Comparison of ENCODE assay signal across 14 cellular contexts in genomic region chr3:60363817-60364216, GRCh38.
DNase-seq lines count a peak whose midpoint lies in the region; ATAC-seq lines count a peak whose summit lies in the region.
"Had no signal": no experiment of that assay in that cellular context is flagged by ENCODE, and none has a peak within 500 bp of the region (broad histone marks: within the 10 kb centered on the region; RNA-seq: fewer than 3 reads in every experiment).

No MANE protein-coding gene starts in this region.

- H3K27ac Mint-ChIP-seq in activated naive CD4-positive, alpha-beta T cell treated with anti-CD3 and anti-CD28 coated beads, Interleukin-2, amount 10 ng/mL, durations not matched to agents 7 days and 5 days = peak overlapping the region; percentile 2
- H3K27ac Mint-ChIP-seq in stimulated activated naive CD8-positive, alpha-beta T cell treated with anti-CD3 and anti-CD28 coated beads, Interleukin-15, Interleukin-2, amounts not matched to agents 100 ng/mL and 50 ng/mL, for 24 hours = peak overlapping the region; percentile 32
- H3K27ac Mint-ChIP-seq: activated naive CD8-positive, alpha-beta T cell treated with anti-CD3 and anti-CD28 coated beads, Interleukin-2, amount 10 ng/mL, durations not matched to agents 7 days and 5 days had no signal

- peaks cover 20% of the 10 kb centered on the region for H3K4me1 Mint-ChIP-seq in activated naive CD4-positive, alpha-beta T cell treated with anti-CD3 and anti-CD28 coated beads, Interleukin-2, amount 10 ng/mL, durations not matched to agents 7 days and 5 days
- H3K4me1 Mint-ChIP-seq in stimulated activated naive CD8-positive, alpha-beta T cell treated with anti-CD3 and anti-CD28 coated beads, Interleukin-15, Interleukin-2, amounts not matched to agents 100 ng/mL and 50 ng/mL, for 24 hours (ENCODE audit: low read depth) = peaks cover 32% of the 10 kb centered on the region

- CTCF ChIA-PET in activated naive CD4-positive, alpha-beta T cell treated with anti-CD3 and anti-CD28 coated beads, Interleukin-2, amount 10 ng/mL, durations not matched to agents 7 days and 5 days (lab: Charles Lee) = no interaction called here

- no peak for ATAC-seq in HG02870 (IDR thresholded peaks at IDR 0.05; ENCODE audit: unreplicated experiment)
- ATAC-seq: Right ventricle myocardium inferior had no signal

- no peak overlapping the region for H3K4me3 Mint-ChIP-seq in activated naive CD4-positive, alpha-beta T cell treated with anti-CD3 and anti-CD28 coated beads, Interleukin-2, amount 10 ng/mL, durations not matched to agents 7 days and 5 days
- no peak overlapping the region for H3K4me3 Mint-ChIP-seq in stimulated activated naive CD8-positive, alpha-beta T cell treated with anti-CD3 and anti-CD28 coated beads, Interleukin-15, Interleukin-2, amounts not matched to agents 100 ng/mL and 50 ng/mL, for 24 hours
- H3K4me3 Mint-ChIP-seq: activated naive CD8-positive, alpha-beta T cell treated with anti-CD3 and anti-CD28 coated beads, Interleukin-2, amount 10 ng/mL, durations not matched to agents 7 days and 5 days had no signal

- H3K9me3 Mint-ChIP-seq in activated naive CD4-positive, alpha-beta T cell treated with anti-CD3 and anti-CD28 coated beads, Interleukin-2, amount 10 ng/mL, durations not matched to agents 7 days and 5 days = peaks cover 4% of the 10 kb centered on the region
- no peaks in the 10 kb centered on the region for H3K9me3 Mint-ChIP-seq in stimulated activated naive CD8-positive, alpha-beta T cell treated with anti-CD3 and anti-CD28 coated beads, Interleukin-15, Interleukin-2, amounts not matched to agents 100 ng/mL and 50 ng/mL, for 24 hours

- no peak for DNase-seq in activated naive CD4-positive, alpha-beta T cell treated with anti-CD3 and anti-CD28 coated beads, Interleukin-2, amount 10 ng/mL, durations not matched to agents 7 days and 5 days
- DNase-seq in activated naive CD4-positive, alpha-beta T cell treated with anti-CD3 and anti-CD28 coated beads, Interleukin-2, amount 50 U/mL, for 16 hours = no peak
- DNase-seq in H4 (ENCODE audit: low spot score) (peak; percentile 45), astrocyte of the hippocampus (ENCODE audit: low read depth, low spot score) (peak; percentile 40), SIG-M5 treated with dmso at 0.1 percent for 504 hours (lab: John Stamatoyannopoulos, UW; ENCODE audit: unreplicated experiment) (no peak), SKM-1 treated with dmso at 0.1 percent for 144 hours (lab: John Stamatoyannopoulos, UW; ENCODE audit: unreplicated experiment) (no peak)
- DNase-seq: activated naive CD8-positive, alpha-beta T cell treated with anti-CD3 and anti-CD28 coated beads, Interleukin-2, amount 10 ng/mL, durations not matched to agents 7 days and 5 days; DMS79 treated with DMSO at 0.1 percent for 48 hours; head of caudate nucleus; NCI-H2171; NK-92 treated with Interleukin-12 subunit alpha and Interleukin-12 subunit beta, amount 100 ng/mL, for 24 hours had no signal

- no peaks in the 10 kb centered on the region for H3K27me3 Mint-ChIP-seq in activated naive CD4-positive, alpha-beta T cell treated with anti-CD3 and anti-CD28 coated beads, Interleukin-2, amount 10 ng/mL, durations not matched to agents 7 days and 5 days
- no peaks in the 10 kb centered on the region for H3K27me3 Mint-ChIP-seq in stimulated activated naive CD8-positive, alpha-beta T cell treated with anti-CD3 and anti-CD28 coated beads, Interleukin-15, Interleukin-2, amounts not matched to agents 100 ng/mL and 50 ng/mL, for 24 hours
- H3K27me3 Mint-ChIP-seq: activated naive CD8-positive, alpha-beta T cell treated with anti-CD3 and anti-CD28 coated beads, Interleukin-2, amount 10 ng/mL, durations not matched to agents 7 days and 5 days had no signal

- peaks cover 3% of the 10 kb centered on the region for H3K36me3 Mint-ChIP-seq in activated naive CD4-positive, alpha-beta T cell treated with anti-CD3 and anti-CD28 coated beads, Interleukin-2, amount 10 ng/mL, durations not matched to agents 7 days and 5 days
- no peaks in the 10 kb centered on the region for H3K36me3 Mint-ChIP-seq in stimulated activated naive CD8-positive, alpha-beta T cell treated with anti-CD3 and anti-CD28 coated beads, Interleukin-15, Interleukin-2, amounts not matched to agents 100 ng/mL and 50 ng/mL, for 24 hours (ENCODE audit: low read depth)

Comparison
In these comparisons a context has a peak if more than half of its experiments do, and no peak if none do; other contexts are left out.
1. DNase-seq: peak in H4 (single experiment) and astrocyte of the hippocampus (single experiment); none in activated naive CD4-positive, alpha-beta T cell treated with anti-CD3 and anti-CD28 coated beads, Interleukin-2, amount 10 ng/mL, durations not matched to agents 7 days and 5 days (single experiment), activated naive CD4-positive, alpha-beta T cell treated with anti-CD3 and anti-CD28 coated beads, Interleukin-2, amount 50 U/mL, for 16 hours (single experiment), SIG-M5 treated with dmso at 0.1 percent for 504 hours (single experiment) and SKM-1 treated with dmso at 0.1 percent for 144 hours (single experiment).